Comparison of ENCODE assay signal across 1 cellular context in genomic region chr6:36546958-36547645, GRCh38.
A peak's percentile ranks its signal among the peaks of the same experiment; 100 is the strongest.
TF ChIP-seq lines count a peak whose summit lies in the region.

Gene STK38, minus strand, starts transcription at chr6:36547479. Its CDS starts 7,277 bp downstream, at chr6:36540202.

TF ChIP-seq in HEK293, 187 proteins besides CTCF, POLR2A, EP300 and RAD21 (continued from another document and continues in another):
- TF ChIP-seq, protein P1, sequence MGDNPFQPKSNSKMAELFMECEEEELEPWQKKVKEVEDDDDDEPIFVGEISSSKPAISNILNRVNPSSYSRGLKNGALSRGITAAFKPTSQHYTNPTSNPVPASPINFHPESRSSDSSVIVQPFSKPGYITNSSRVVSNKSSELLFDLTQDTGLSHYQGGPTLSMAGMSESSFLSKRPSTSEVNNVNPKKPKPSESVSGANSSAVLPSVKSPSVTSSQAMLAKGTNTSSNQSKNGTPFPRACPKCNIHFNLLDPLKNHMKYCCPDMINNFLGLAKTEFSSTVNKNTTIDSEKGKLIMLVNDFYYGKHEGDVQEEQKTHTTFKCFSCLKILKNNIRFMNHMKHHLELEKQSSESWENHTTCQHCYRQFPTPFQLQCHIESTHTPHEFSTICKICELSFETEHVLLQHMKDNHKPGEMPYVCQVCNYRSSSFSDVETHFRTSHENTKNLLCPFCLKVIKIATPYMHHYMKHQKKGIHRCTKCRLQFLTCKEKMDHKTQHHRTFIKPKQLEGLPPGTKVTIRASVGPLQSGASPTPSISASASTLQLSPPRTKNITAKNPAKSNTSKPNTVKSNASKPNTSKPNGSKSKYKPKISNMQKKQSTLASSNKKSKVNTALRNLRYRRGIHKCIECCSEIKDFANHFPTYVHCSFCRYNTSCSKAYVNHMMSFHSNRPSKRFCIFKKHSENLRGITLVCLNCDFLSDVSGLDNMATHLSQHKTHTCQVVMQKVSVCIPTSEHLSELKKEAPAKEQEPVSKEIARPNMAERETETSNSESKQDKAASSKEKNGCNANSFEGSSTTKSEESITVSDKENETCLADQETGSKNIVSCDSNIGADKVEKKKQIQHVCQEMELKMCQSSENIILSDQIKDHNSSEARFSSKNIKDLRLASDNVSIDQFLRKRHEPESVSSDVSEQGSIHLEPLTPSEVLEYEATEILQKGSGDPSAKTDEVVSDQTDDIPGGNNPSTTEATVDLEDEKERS (tag by site-specific recombination; IDR thresholded peaks at IDR 0.05): no peak
- TF ChIP-seq ZNF391 (tag by site-specific recombination; IDR thresholded peaks at IDR 0.05; ENCODE audit: borderline replicate concordance, low read depth) (peak; percentile 78; the same call in 1 of the 2 replicates), ZBTB21 (tag by site-specific recombination; IDR thresholded peaks at IDR 0.05) (0 out of 2 replicates have a peak, but pooled peaks have one; percentile 38), ZSCAN5A (tag by site-specific recombination; IDR thresholded peaks at IDR 0.05) (peak; percentile 71; the same call in 1 of the 2 replicates), ZNF610 (tag by site-specific recombination; IDR thresholded peaks at IDR 0.05; ENCODE audit: borderline replicate concordance) (0 out of 2 replicates have a peak, but pooled peaks have one; percentile 46), ZSCAN23 (tag by site-specific recombination; IDR thresholded peaks at IDR 0.05) (peak; percentile 31; the same call in 1 of the 2 replicates), OVOL3 (tag by site-specific recombination; IDR thresholded peaks at IDR 0.05) (peak; percentile 32; the same call in 1 of the 2 replicates), ZNF140 (tag by site-specific recombination; IDR thresholded peaks at IDR 0.05) (no peak), ZBTB17 (tag by site-specific recombination; IDR thresholded peaks at IDR 0.05) (peak; percentile 75), KLF7 (tag by site-specific recombination; IDR thresholded peaks at IDR 0.05; ENCODE audit: borderline replicate concordance) (0 out of 2 replicates have a peak, but pooled peaks have one; percentile 28), ZBTB7A (tag by site-specific recombination; IDR thresholded peaks at IDR 0.05; ENCODE audit: low read depth) (no peak), ZNF169 (tag by site-specific recombination; IDR thresholded peaks at IDR 0.05) (no peak), GLIS1 (tag by site-specific recombination; IDR thresholded peaks at IDR 0.05) (peak; percentile 89), ZNF433 (tag by site-specific recombination; IDR thresholded peaks at IDR 0.05; ENCODE audit: low read depth) (no peak), ZNF398 (tag by site-specific recombination; IDR thresholded peaks at IDR 0.05) (peak; percentile 81), ZNF121 (tag by site-specific recombination; IDR thresholded peaks at IDR 0.05) (peak; percentile 100), ZNF544 (tag by site-specific recombination; IDR thresholded peaks at IDR 0.05) (no peak), ZNF585B (tag by site-specific recombination; IDR thresholded peaks at IDR 0.05) (no peak), ZXDB (tag by site-specific recombination; IDR thresholded peaks at IDR 0.05) (peak; percentile 70; the same call in 1 of the 2 replicates), BCL11B (tag by site-specific recombination; IDR thresholded peaks at IDR 0.05; ENCODE audit: low read depth) (0 out of 2 replicates have a peak, but pooled peaks have one; percentile 46), YY2 (tag by site-specific recombination; IDR thresholded peaks at IDR 0.05) (no peak), ZNF621 (tag by site-specific recombination; IDR thresholded peaks at IDR 0.05) (no peak), KLF8 (tag by site-specific recombination; IDR thresholded peaks at IDR 0.05) (peak; percentile 56), ZBTB8A (tag by site-specific recombination; IDR thresholded peaks at IDR 0.05) (peak; percentile 89), ZBTB10 (tag by site-specific recombination; IDR thresholded peaks at IDR 0.05) (0 out of 2 replicates have a peak, but pooled peaks have one; percentile 41), ZNF596 (tag by site-specific recombination; IDR thresholded peaks at IDR 0.05) (no peak), SETDB1 (IDR thresholded peaks at IDR 0.05; ENCODE audit: insufficient read length, low read length) (no peak), ZNF132 (tag by site-specific recombination; IDR thresholded peaks at IDR 0.05; ENCODE audit: borderline replicate concordance) (no peak), PRDM6 (tag by site-specific recombination; IDR thresholded peaks at IDR 0.05) (no peak), ZNF416 (tag by site-specific recombination; IDR thresholded peaks at IDR 0.05) (no peak), REST (tag by site-specific recombination; IDR thresholded peaks at IDR 0.05) (peak; percentile 50), KLF10 (tag by site-specific recombination; IDR thresholded peaks at IDR 0.05) (no peak), EGR2 (tag by site-specific recombination; IDR thresholded peaks at IDR 0.05; ENCODE audit: low read depth) (0 out of 2 replicates have a peak, but pooled peaks have one; percentile 2), ZNF292 (tag by site-specific recombination; IDR thresholded peaks at IDR 0.05; ENCODE audit: borderline replicate concordance, low read depth) (no peak), KLF1 (tag by site-specific recombination; IDR thresholded peaks at IDR 0.05) (peak; percentile 52)
- TF ChIP-seq, protein P2, sequence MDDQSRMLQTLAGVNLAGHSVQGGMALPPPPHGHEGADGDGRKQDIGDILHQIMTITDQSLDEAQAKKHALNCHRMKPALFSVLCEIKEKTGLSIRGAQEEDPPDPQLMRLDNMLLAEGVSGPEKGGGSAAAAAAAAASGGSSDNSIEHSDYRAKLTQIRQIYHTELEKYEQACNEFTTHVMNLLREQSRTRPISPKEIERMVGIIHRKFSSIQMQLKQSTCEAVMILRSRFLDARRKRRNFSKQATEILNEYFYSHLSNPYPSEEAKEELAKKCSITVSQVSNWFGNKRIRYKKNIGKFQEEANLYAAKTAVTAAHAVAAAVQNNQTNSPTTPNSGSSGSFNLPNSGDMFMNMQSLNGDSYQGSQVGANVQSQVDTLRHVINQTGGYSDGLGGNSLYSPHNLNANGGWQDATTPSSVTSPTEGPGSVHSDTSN (CRISPR knock-in tag; IDR thresholded peaks at IDR 0.05): no peak
- TF ChIP-seq, protein P3, sequence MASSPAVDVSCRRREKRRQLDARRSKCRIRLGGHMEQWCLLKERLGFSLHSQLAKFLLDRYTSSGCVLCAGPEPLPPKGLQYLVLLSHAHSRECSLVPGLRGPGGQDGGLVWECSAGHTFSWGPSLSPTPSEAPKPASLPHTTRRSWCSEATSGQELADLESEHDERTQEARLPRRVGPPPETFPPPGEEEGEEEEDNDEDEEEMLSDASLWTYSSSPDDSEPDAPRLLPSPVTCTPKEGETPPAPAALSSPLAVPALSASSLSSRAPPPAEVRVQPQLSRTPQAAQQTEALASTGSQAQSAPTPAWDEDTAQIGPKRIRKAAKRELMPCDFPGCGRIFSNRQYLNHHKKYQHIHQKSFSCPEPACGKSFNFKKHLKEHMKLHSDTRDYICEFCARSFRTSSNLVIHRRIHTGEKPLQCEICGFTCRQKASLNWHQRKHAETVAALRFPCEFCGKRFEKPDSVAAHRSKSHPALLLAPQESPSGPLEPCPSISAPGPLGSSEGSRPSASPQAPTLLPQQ (tag by site-specific recombination; IDR thresholded peaks at IDR 0.05): no peak; the same call in none of the 2 replicates
- TF ChIP-seq, protein P4, sequence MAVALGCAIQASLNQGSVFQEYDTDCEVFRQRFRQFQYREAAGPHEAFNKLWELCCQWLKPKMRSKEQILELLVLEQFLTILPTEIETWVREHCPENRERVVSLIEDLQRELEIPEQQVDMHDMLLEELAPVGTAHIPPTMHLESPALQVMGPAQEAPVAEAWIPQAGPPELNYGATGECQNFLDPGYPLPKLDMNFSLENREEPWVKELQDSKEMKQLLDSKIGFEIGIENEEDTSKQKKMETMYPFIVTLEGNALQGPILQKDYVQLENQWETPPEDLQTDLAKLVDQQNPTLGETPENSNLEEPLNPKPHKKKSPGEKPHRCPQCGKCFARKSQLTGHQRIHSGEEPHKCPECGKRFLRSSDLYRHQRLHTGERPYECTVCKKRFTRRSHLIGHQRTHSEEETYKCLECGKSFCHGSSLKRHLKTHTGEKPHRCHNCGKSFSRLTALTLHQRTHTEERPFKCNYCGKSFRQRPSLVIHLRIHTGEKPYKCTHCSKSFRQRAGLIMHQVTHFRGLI (tag by site-specific recombination; IDR thresholded peaks at IDR 0.05): peak; percentile 63; the same call in 1 of the 2 replicates
- TF ChIP-seq, protein P5, sequence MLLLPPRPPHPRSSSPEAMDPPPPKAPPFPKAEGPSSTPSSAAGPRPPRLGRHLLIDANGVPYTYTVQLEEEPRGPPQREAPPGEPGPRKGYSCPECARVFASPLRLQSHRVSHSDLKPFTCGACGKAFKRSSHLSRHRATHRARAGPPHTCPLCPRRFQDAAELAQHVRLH (tag by site-specific recombination; IDR thresholded peaks at IDR 0.05): no peak
